2 cellular contexts compared by ENCODE assay signal in the genomic region with DNA sequence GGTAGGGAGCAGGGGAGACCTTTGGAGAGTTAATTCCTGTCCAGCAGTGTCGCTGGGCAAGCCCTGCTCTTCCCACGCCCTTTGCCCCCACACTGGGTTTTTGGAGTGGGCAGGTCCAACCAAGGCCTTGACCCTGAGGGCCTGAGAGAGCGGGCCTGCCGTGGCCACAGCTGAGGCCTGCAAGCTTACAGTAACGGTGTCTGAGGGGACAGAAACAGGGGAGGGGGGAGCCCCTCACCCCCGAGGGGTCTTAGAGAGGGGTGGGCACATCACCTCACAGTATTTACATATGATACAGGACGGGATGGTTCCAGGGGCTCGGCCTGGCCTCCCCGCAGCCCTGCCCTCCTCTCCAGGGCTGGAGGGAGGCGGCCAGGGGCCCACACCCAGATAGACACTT.
TF ChIP-seq lines count a peak whose summit lies in the region.

No MANE protein-coding gene starts in this region.

TF ChIP-seq in WTC11, 78 proteins besides CTCF, POLR2A, EP300 and RAD21:
- TF ChIP-seq, protein P1, sequence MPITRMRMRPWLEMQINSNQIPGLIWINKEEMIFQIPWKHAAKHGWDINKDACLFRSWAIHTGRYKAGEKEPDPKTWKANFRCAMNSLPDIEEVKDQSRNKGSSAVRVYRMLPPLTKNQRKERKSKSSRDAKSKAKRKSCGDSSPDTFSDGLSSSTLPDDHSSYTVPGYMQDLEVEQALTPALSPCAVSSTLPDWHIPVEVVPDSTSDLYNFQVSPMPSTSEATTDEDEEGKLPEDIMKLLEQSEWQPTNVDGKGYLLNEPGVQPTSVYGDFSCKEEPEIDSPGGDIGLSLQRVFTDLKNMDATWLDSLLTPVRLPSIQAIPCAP (CRISPR knock-in tag; IDR thresholded peaks at IDR 0.05): no peak
- no peak for TF ChIP-seq IRF2 (CRISPR knock-in tag; IDR thresholded peaks at IDR 0.05; ENCODE audit: borderline replicate concordance, low read depth)
- TF ChIP-seq, protein P2, sequence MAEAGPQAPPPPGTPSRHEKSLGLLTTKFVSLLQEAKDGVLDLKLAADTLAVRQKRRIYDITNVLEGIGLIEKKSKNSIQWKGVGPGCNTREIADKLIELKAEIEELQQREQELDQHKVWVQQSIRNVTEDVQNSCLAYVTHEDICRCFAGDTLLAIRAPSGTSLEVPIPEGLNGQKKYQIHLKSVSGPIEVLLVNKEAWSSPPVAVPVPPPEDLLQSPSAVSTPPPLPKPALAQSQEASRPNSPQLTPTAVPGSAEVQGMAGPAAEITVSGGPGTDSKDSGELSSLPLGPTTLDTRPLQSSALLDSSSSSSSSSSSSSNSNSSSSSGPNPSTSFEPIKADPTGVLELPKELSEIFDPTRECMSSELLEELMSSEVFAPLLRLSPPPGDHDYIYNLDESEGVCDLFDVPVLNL (CRISPR knock-in tag; IDR thresholded peaks at IDR 0.05; ENCODE audit: borderline replicate concordance, low read depth): no peak
- TF ChIP-seq, protein P3, sequence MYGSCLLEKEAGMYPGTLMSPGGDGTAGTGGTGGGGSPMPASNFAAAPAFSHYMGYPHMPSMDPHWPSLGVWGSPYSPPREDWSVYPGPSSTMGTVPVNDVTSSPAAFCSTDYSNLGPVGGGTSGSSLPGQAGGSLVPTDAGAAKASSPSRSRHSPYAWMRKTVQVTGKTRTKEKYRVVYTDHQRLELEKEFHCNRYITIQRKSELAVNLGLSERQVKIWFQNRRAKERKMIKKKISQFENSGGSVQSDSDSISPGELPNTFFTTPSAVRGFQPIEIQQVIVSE (CRISPR knock-in tag; IDR thresholded peaks at IDR 0.05; ENCODE audit: borderline replicate concordance): no peak
- TF ChIP-seq, protein P4, sequence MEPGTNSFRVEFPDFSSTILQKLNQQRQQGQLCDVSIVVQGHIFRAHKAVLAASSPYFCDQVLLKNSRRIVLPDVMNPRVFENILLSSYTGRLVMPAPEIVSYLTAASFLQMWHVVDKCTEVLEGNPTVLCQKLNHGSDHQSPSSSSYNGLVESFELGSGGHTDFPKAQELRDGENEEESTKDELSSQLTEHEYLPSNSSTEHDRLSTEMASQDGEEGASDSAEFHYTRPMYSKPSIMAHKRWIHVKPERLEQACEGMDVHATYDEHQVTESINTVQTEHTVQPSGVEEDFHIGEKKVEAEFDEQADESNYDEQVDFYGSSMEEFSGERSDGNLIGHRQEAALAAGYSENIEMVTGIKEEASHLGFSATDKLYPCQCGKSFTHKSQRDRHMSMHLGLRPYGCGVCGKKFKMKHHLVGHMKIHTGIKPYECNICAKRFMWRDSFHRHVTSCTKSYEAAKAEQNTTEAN (CRISPR knock-in tag; IDR thresholded peaks at IDR 0.05): no peak
- TF ChIP-seq, protein P5, sequence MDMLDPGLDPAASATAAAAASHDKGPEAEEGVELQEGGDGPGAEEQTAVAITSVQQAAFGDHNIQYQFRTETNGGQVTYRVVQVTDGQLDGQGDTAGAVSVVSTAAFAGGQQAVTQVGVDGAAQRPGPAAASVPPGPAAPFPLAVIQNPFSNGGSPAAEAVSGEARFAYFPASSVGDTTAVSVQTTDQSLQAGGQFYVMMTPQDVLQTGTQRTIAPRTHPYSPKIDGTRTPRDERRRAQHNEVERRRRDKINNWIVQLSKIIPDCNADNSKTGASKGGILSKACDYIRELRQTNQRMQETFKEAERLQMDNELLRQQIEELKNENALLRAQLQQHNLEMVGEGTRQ (CRISPR knock-in tag; IDR thresholded peaks at IDR 0.05): no peak
- TF ChIP-seq JAZF1 (CRISPR knock-in tag; IDR thresholded peaks at IDR 0.05): no peak
- TF ChIP-seq GTF2I (CRISPR knock-in tag; conservative IDR thresholded peaks at IDR 0.05): no peak
- TF ChIP-seq SMAD3 (CRISPR knock-in tag; IDR thresholded peaks at IDR 0.05; ENCODE audit: borderline replicate concordance): no peak
- no peak for TF ChIP-seq FOXP1 (CRISPR knock-in tag; IDR thresholded peaks at IDR 0.05; ENCODE audit: borderline replicate concordance)
- TF ChIP-seq, protein P6, sequence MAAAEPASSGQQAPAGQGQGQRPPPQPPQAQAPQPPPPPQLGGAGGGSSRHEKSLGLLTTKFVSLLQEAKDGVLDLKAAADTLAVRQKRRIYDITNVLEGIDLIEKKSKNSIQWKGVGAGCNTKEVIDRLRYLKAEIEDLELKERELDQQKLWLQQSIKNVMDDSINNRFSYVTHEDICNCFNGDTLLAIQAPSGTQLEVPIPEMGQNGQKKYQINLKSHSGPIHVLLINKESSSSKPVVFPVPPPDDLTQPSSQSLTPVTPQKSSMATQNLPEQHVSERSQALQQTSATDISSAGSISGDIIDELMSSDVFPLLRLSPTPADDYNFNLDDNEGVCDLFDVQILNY (CRISPR knock-in tag; IDR thresholded peaks at IDR 0.05): no peak
- no peak for TF ChIP-seq CBFB (CRISPR knock-in tag; IDR thresholded peaks at IDR 0.05; ENCODE audit: low read depth)
- TF ChIP-seq, protein P7, sequence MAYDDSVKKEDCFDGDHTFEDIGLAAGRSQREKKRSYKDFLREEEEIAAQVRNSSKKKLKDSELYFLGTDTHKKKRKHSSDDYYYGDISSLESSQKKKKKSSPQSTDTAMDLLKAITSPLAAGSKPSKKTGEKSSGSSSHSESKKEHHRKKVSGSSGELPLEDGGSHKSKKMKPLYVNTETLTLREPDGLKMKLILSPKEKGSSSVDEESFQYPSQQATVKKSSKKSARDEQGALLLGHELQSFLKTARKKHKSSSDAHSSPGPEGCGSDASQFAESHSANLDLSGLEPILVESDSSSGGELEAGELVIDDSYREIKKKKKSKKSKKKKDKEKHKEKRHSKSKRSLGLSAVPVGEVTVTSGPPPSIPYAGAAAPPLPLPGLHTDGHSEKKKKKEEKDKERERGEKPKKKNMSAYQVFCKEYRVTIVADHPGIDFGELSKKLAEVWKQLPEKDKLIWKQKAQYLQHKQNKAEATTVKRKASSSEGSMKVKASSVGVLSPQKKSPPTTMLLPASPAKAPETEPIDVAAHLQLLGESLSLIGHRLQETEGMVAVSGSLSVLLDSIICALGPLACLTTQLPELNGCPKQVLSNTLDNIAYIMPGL (CRISPR knock-in tag; IDR thresholded peaks at IDR 0.05): no peak
- TF ChIP-seq CREB1 (CRISPR knock-in tag; IDR thresholded peaks at IDR 0.05): no peak
- TF ChIP-seq, protein P8, sequence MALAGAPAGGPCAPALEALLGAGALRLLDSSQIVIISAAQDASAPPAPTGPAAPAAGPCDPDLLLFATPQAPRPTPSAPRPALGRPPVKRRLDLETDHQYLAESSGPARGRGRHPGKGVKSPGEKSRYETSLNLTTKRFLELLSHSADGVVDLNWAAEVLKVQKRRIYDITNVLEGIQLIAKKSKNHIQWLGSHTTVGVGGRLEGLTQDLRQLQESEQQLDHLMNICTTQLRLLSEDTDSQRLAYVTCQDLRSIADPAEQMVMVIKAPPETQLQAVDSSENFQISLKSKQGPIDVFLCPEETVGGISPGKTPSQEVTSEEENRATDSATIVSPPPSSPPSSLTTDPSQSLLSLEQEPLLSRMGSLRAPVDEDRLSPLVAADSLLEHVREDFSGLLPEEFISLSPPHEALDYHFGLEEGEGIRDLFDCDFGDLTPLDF (CRISPR knock-in tag; IDR thresholded peaks at IDR 0.05): no peak

TF ChIP-seq in HepG2, 621 proteins besides CTCF, POLR2A, EP300 and RAD21 (continues in another document):
- no peak for TF ChIP-seq ZNF12 (CRISPR knock-in tag; IDR thresholded peaks at IDR 0.05)
- no peak for TF ChIP-seq LCORL (IDR thresholded peaks at IDR 0.05)
- peak; percentile 86; the same call in 1 of the 2 replicates for TF ChIP-seq LCORL (CRISPR knock-in tag; IDR thresholded peaks at IDR 0.05)
- no peak for TF ChIP-seq SETDB1 (CRISPR knock-in tag; IDR thresholded peaks at IDR 0.05; ENCODE audit: borderline replicate concordance)
- TF ChIP-seq ATF7 (IDR thresholded peaks at IDR 0.05): no peak
- no peak for TF ChIP-seq ATF7 (CRISPR knock-in tag; IDR thresholded peaks at IDR 0.05)
- peak; percentile 45; the same call in 1 of the 2 replicates for TF ChIP-seq NCOR1 (IDR thresholded peaks at IDR 0.05; ENCODE audit: borderline replicate concordance, low read length)
- TF ChIP-seq, protein P9, sequence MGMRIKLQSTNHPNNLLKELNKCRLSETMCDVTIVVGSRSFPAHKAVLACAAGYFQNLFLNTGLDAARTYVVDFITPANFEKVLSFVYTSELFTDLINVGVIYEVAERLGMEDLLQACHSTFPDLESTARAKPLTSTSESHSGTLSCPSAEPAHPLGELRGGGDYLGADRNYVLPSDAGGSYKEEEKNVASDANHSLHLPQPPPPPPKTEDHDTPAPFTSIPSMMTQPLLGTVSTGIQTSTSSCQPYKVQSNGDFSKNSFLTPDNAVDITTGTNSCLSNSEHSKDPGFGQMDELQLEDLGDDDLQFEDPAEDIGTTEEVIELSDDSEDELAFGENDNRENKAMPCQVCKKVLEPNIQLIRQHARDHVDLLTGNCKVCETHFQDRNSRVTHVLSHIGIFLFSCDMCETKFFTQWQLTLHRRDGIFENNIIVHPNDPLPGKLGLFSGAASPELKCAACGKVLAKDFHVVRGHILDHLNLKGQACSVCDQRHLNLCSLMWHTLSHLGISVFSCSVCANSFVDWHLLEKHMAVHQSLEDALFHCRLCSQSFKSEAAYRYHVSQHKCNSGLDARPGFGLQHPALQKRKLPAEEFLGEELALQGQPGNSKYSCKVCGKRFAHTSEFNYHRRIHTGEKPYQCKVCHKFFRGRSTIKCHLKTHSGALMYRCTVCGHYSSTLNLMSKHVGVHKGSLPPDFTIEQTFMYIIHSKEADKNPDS (CRISPR knock-in tag; IDR thresholded peaks at IDR 0.05): no peak
- peak; percentile 26; the same call in 1 of the 2 replicates for TF ChIP-seq TBX2 (CRISPR knock-in tag; IDR thresholded peaks at IDR 0.05; ENCODE audit: borderline replicate concordance)
- no peak for TF ChIP-seq KDM5B (CRISPR knock-in tag; IDR thresholded peaks at IDR 0.05; ENCODE audit: borderline replicate concordance)
- TF ChIP-seq KDM4B (CRISPR knock-in tag; IDR thresholded peaks at IDR 0.05): no peak
- TF ChIP-seq, protein P10, sequence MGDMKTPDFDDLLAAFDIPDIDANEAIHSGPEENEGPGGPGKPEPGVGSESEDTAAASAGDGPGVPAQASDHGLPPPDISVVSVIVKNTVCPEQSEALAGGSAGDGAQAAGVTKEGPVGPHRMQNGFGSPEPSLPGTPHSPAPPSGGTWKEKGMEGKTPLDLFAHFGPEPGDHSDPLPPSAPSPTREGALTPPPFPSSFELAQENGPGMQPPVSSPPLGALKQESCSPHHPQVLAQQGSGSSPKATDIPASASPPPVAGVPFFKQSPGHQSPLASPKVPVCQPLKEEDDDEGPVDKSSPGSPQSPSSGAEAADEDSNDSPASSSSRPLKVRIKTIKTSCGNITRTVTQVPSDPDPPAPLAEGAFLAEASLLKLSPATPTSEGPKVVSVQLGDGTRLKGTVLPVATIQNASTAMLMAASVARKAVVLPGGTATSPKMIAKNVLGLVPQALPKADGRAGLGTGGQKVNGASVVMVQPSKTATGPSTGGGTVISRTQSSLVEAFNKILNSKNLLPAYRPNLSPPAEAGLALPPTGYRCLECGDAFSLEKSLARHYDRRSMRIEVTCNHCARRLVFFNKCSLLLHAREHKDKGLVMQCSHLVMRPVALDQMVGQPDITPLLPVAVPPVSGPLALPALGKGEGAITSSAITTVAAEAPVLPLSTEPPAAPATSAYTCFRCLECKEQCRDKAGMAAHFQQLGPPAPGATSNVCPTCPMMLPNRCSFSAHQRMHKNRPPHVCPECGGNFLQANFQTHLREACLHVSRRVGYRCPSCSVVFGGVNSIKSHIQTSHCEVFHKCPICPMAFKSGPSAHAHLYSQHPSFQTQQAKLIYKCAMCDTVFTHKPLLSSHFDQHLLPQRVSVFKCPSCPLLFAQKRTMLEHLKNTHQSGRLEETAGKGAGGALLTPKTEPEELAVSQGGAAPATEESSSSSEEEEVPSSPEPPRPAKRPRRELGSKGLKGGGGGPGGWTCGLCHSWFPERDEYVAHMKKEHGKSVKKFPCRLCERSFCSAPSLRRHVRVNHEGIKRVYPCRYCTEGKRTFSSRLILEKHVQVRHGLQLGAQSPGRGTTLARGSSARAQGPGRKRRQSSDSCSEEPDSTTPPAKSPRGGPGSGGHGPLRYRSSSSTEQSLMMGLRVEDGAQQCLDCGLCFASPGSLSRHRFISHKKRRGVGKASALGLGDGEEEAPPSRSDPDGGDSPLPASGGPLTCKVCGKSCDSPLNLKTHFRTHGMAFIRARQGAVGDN (CRISPR knock-in tag; IDR thresholded peaks at IDR 0.05): peak; percentile 50; the same call in 1 of the 2 replicates
- TF ChIP-seq RXRA (CRISPR knock-in tag; IDR thresholded peaks at IDR 0.05): peak; percentile 69; the same call in 1 of the 2 replicates
- TF ChIP-seq, protein P11, sequence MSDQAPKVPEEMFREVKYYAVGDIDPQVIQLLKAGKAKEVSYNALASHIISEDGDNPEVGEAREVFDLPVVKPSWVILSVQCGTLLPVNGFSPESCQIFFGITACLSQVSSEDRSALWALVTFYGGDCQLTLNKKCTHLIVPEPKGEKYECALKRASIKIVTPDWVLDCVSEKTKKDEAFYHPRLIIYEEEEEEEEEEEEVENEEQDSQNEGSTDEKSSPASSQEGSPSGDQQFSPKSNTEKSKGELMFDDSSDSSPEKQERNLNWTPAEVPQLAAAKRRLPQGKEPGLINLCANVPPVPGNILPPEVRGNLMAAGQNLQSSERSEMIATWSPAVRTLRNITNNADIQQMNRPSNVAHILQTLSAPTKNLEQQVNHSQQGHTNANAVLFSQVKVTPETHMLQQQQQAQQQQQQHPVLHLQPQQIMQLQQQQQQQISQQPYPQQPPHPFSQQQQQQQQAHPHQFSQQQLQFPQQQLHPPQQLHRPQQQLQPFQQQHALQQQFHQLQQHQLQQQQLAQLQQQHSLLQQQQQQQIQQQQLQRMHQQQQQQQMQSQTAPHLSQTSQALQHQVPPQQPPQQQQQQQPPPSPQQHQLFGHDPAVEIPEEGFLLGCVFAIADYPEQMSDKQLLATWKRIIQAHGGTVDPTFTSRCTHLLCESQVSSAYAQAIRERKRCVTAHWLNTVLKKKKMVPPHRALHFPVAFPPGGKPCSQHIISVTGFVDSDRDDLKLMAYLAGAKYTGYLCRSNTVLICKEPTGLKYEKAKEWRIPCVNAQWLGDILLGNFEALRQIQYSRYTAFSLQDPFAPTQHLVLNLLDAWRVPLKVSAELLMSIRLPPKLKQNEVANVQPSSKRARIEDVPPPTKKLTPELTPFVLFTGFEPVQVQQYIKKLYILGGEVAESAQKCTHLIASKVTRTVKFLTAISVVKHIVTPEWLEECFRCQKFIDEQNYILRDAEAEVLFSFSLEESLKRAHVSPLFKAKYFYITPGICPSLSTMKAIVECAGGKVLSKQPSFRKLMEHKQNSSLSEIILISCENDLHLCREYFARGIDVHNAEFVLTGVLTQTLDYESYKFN (CRISPR knock-in tag; conservative IDR thresholded peaks at IDR 0.05): peak; percentile 38
- TF ChIP-seq SPEN (CRISPR knock-in tag; IDR thresholded peaks at IDR 0.05; ENCODE audit: low read depth): peak; percentile 85; the same call in 1 of the 2 replicates
- TF ChIP-seq MATR3 (CRISPR knock-in tag; IDR thresholded peaks at IDR 0.05): no peak
- TF ChIP-seq PITX1 (CRISPR knock-in tag; IDR thresholded peaks at IDR 0.05): 0 out of 2 replicates have a peak, but pooled peaks have one; percentile 28
- TF ChIP-seq NR2C2 (CRISPR knock-in tag; IDR thresholded peaks at IDR 0.05; ENCODE audit: borderline replicate concordance): peak; percentile 69
- 0 out of 2 replicates have a peak, but pooled peaks have one; percentile 27 for TF ChIP-seq HDAC2 (CRISPR knock-in tag; IDR thresholded peaks at IDR 0.05)
- no peak for TF ChIP-seq NCOA2 (CRISPR knock-in tag; IDR thresholded peaks at IDR 0.05)
- peak; percentile 66 for TF ChIP-seq SALL1 (CRISPR knock-in tag; IDR thresholded peaks at IDR 0.05)
- TF ChIP-seq SP2 (CRISPR knock-in tag; IDR thresholded peaks at IDR 0.05): no peak
- no peak for TF ChIP-seq HOXD1 (CRISPR knock-in tag; IDR thresholded peaks at IDR 0.05)
- no peak for TF ChIP-seq SMC3 (IDR thresholded peaks at IDR 0.05; ENCODE audit: low read length)
- no peak for TF ChIP-seq KAT7 (CRISPR knock-in tag; IDR thresholded peaks at IDR 0.05; ENCODE audit: borderline replicate concordance)
- TF ChIP-seq NR2F1 (CRISPR knock-in tag; IDR thresholded peaks at IDR 0.05): peak; percentile 49 to 88; a peak in 3 of 4 replicates
- TF ChIP-seq PAF1 (CRISPR knock-in tag; IDR thresholded peaks at IDR 0.05): no peak
- TF ChIP-seq ZNF138 (CRISPR knock-in tag; IDR thresholded peaks at IDR 0.05; ENCODE audit: low read depth): no peak
- TF ChIP-seq MAZ (IDR thresholded peaks at IDR 0.05; ENCODE audit: borderline replicate concordance, low read depth, low read length): no peak
- 0 out of 2 replicates have a peak, but pooled peaks have one; percentile 26 for TF ChIP-seq MAZ (CRISPR knock-in tag; IDR thresholded peaks at IDR 0.05; ENCODE audit: low read depth)
